ENCODE assay signal across 11 cellular contexts in genomic region chr2:11998218-11998617, GRCh38.
DNase-seq lines count a peak whose midpoint lies in the region; ATAC-seq and TF ChIP-seq lines count a peak whose summit lies in the region.
"Had no signal": no experiment of that assay in that cellular context is flagged by ENCODE, and none has a peak within 500 bp of the region (broad histone marks: within the 10 kb centered on the region; RNA-seq: fewer than 3 reads in every experiment).

No MANE protein-coding gene starts in this region.

- no peak for TF ChIP-seq POLR2A in uterus (IDR thresholded peaks at IDR 0.05)

- DNase-seq in EH (ENCODE audit: low read depth) (peak; percentile 80), M059J (ENCODE audit: low read depth) (peak; percentile 53), fibroblast of peridontal ligament (ENCODE audit: extremely low read depth) (peak; percentile 77), foreskin melanocyte (no peak), SW480 (ENCODE audit: low spot score) (no peak), uterus (no peak)
- DNase-seq: amygdala, DMS153, NCI-H510A had no signal

- TF ChIP-seq CTCF in uterus (IDR thresholded peaks at IDR 0.05): no peak

- intact Hi-C loops in uterus (cut with DNase I; ENCODE audit: low total_unique reads): no loop called here

- H3K36me3 ChIP-seq in uterus: no peaks in the 10 kb centered on the region

- no peaks in the 10 kb centered on the region for H3K27me3 ChIP-seq in uterus

- no peak overlapping the region for H3K27ac ChIP-seq in uterus

- H3K4me3 ChIP-seq in uterus: no peak overlapping the region

- H3K9me3 ChIP-seq in uterus: no peaks in the 10 kb centered on the region

- H3K4me1 ChIP-seq in uterus: no peaks in the 10 kb centered on the region

- ATAC-seq in GM21515 (IDR thresholded peaks at IDR 0.05; ENCODE audit: unreplicated experiment) (peak; percentile 70), GM19023 (IDR thresholded peaks at IDR 0.05; ENCODE audit: unreplicated experiment) (no peak)

Comparison
In these comparisons a context has a peak if more than half of its experiments do, and no peak if none do; other contexts are left out.
1. DNase-seq: peak in EH (single experiment), M059J (single experiment) and fibroblast of peridontal ligament (single experiment); none in foreskin melanocyte (single experiment), SW480 (single experiment) and uterus (0 of 2).